Comparison of ENCODE assay signal across 8 cellular contexts in genomic region chr19:44002212-44002565, GRCh38. TPM values are rescaled to one million over a fixed set of nuclear protein-coding genes. Genes with fewer than 3 reads are reported as not detected.
DNase-seq lines count a peak whose midpoint lies in the region; ATAC-seq and TF ChIP-seq lines count a peak whose summit lies in the region.

No MANE protein-coding gene starts in this region.

- H3K4me1 ChIP-seq in KMS-11 (ENCODE audit: low read depth, poor library complexity, severe bottlenecking) (no peaks in the 10 kb centered on the region), colonic mucosa (no peaks in the 10 kb centered on the region)
- peaks cover 0 to 8% of the 10 kb centered on the region in 2 donors for H3K4me1 ChIP-seq in naive thymus-derived CD4-positive, alpha-beta T cell (ENCODE audit: control insufficient read depth in 2 of 2, insufficient read depth in 2 of 2, low read length in 2 of 2)

- H3K9me3 Mint-ChIP-seq in naive thymus-derived CD4-positive, alpha-beta T cell, result peaks cover 12 to 54% (median 37%) of the 10 kb centered on the region in 11 donors

- H3K36me3 ChIP-seq in KMS-11 (ENCODE audit: insufficient read depth) (no peaks in the 10 kb centered on the region), colonic mucosa (no peaks in the 10 kb centered on the region)
- H3K36me3 ChIP-seq in naive thymus-derived CD4-positive, alpha-beta T cell (ENCODE audit: control insufficient read depth in 2 of 3, insufficient read depth in 3 of 3, low read length in 3 of 3), result peaks cover 0 to 25% (median 0%) of the 10 kb centered on the region in 3 experiments

- peak overlapping the region; percentile 64; the same call in 1 of the 2 replicates for H3K4me2 ChIP-seq in KMS-11

- H3K36me3 Mint-ChIP-seq in naive thymus-derived CD4-positive, alpha-beta T cell, result peaks cover 20 to 41% (median 33%) of the 10 kb centered on the region in 5 donors

- peak overlapping the region; percentile 96 for H2AFZ ChIP-seq in KMS-11 (ENCODE audit: low read depth)

- no peak for ATAC-seq in naive thymus-derived CD4-positive, alpha-beta T cell
- no peak for ATAC-seq in GM19035 (IDR thresholded peaks at IDR 0.05; ENCODE audit: unreplicated experiment)

- CTCF ChIA-PET in naive thymus-derived CD4-positive, alpha-beta T cell (lab: Charles Lee), result no interaction called here

- H4K20me1 ChIP-seq in KMS-11 (ENCODE audit: insufficient read depth), result no peaks in the 10 kb centered on the region

- no peaks in the 10 kb centered on the region for H3K9me3 ChIP-seq in colonic mucosa
- H3K9me3 ChIP-seq in naive thymus-derived CD4-positive, alpha-beta T cell (ENCODE audit: control insufficient read depth in 2 of 3, low read length in 3 of 3), result peaks cover 3 to 28% (median 4%) of the 10 kb centered on the region in 3 experiments

- H3K9ac ChIP-seq in KMS-11 (no peak overlapping the region), colonic mucosa (ENCODE audit: low read depth in 2 of 2, low read length in 2 of 2) (peak overlapping the region; percentile 63 to 83)

- H3K4me3 Mint-ChIP-seq in naive thymus-derived CD4-positive, alpha-beta T cell, result peak overlapping the region; percentile 96 to 100 (median 99)

- H3K4me1 Mint-ChIP-seq in naive thymus-derived CD4-positive, alpha-beta T cell, result peaks cover 15 to 29% (median 20%) of the 10 kb centered on the region in 7 donors

- H3K27ac ChIP-seq in KMS-11, result no peak overlapping the region
- no peak overlapping the region for H3K27ac ChIP-seq in colonic mucosa
- peak overlapping the region; percentile 80 for H3K27ac ChIP-seq in naive thymus-derived CD4-positive, alpha-beta T cell (ENCODE audit: low read depth, low read length)

- H3K27me3 ChIP-seq in KMS-11 (ENCODE audit: insufficient read depth, low read depth), result no peaks in the 10 kb centered on the region
- no peaks in the 10 kb centered on the region for H3K27me3 ChIP-seq in colonic mucosa
- H3K27me3 ChIP-seq in naive thymus-derived CD4-positive, alpha-beta T cell (ENCODE audit: control insufficient read depth in 2 of 2, insufficient read depth in 2 of 2, low read length in 2 of 2), result no peaks in the 10 kb centered on the region

- intact Hi-C loops in colonic mucosa (cut with DNase I), result no loop called here
- intact Hi-C loops in naive thymus-derived CD4-positive, alpha-beta T cell (cut with micrococcal nuclease), result loop anchor here (1.0 to 2.0 kb wide), 15 partner anchors 18 to 303 kb away; partner anchors contain the start of genes ZNF155 (in 2 of the 2), ZNF222 (in 2 of the 2), ZNF224 (in 2 of the 2) and ZNF225 (in 2 of the 2)

- peaks cover 0 to 2% (median 0%) of the 10 kb centered on the region in 5 donors for H3K27me3 Mint-ChIP-seq in naive thymus-derived CD4-positive, alpha-beta T cell

- H3K4me3 ChIP-seq in KMS-11 (IDR thresholded peaks at IDR 0.05; ENCODE audit: insufficient read depth, low read depth, low read length) (no peak overlapping the region), colonic mucosa (peak overlapping the region; percentile 84)
- peak overlapping the region; percentile 88 for H3K4me3 ChIP-seq in naive thymus-derived CD4-positive, alpha-beta T cell (ENCODE audit: low read length)

- DNase-seq in AG20443 (ENCODE audit: low spot score), result peak; percentile 17
- no peak for DNase-seq in colonic mucosa
- no peak for DNase-seq in naive thymus-derived CD4-positive, alpha-beta T cell
- DNase-seq in NCI-H446 treated with DMSO at 0.1 percent for 48 hours (lab: John Stamatoyannopoulos, UW), result no peak
- no peak for DNase-seq in NCI-H187 treated with DMSO at 0.1 percent for 48 hours (lab: John Stamatoyannopoulos, UW)
- DNase-seq in SW480 (ENCODE audit: low spot score), result no peak

- TF ChIP-seq CTCF in KMS-11 (conservative IDR thresholded peaks at IDR 0.05; ENCODE audit: low read depth, low read length) (no peak), colonic mucosa (IDR thresholded peaks at IDR 0.05) (no peak)

- POLR2A ChIA-PET in naive thymus-derived CD4-positive, alpha-beta T cell (lab: Charles Lee), result interaction anchor here (0.6 to 1.2 kb wide), 3 partner anchors 49 to 70 kb away, joined by 3 read pairs; no protein-coding TSS in a partner anchor

- peak overlapping the region; percentile 87 to 98 (median 95) for H3K27ac Mint-ChIP-seq in naive thymus-derived CD4-positive, alpha-beta T cell

- no peaks in the 10 kb centered on the region for H3K79me2 ChIP-seq in KMS-11 (ENCODE audit: insufficient read depth, low read depth)

RNA-seq across cellular contexts. Expression of gene ZNF230, which starts 0.6 kb away (rescaled TPM):
- total RNA-seq in colonic mucosa, result 1 to 10 TPM; 2.3 to 2.9 TPM
- total RNA-seq in naive thymus-derived CD4-positive, alpha-beta T cell, result 10 to 100 TPM in 2 of 5 experiments, 1 to 10 TPM in 3; 2.7 to 18.1 (median 6.7) TPM
- polyA plus RNA-seq in naive thymus-derived CD4-positive, alpha-beta T cell, result 1 to 10 TPM; 2.4 to 4.6 TPM

RNA-seq across cellular contexts. Expression of gene ZNF155, which starts 18.2 kb away (rescaled TPM):
- total RNA-seq in colonic mucosa, result 1 to 10 TPM; 5.6 to 6.1 TPM
- 10 to 100 TPM in 2 of 5 experiments, 1 to 10 TPM in 3; 5.2 to 13.3 (median 9.1) TPM for total RNA-seq in naive thymus-derived CD4-positive, alpha-beta T cell
- polyA plus RNA-seq in naive thymus-derived CD4-positive, alpha-beta T cell, result 1 to 10 TPM in 1 of 2 donors, under 1 TPM in 1; 0.99 to 2.8 TPM

RNA-seq across cellular contexts. Expression of gene ZNF222, which starts 23.0 kb away (rescaled TPM):
- 1 to 10 TPM; 1.2 to 2.4 TPM for total RNA-seq in colonic mucosa
- 10 to 100 TPM in 1 of 5 experiments, 1 to 10 TPM in 4; 2.9 to 10.1 (median 4.5) TPM for total RNA-seq in naive thymus-derived CD4-positive, alpha-beta T cell
- 1 to 10 TPM; 2.1 to 3.6 TPM for polyA plus RNA-seq in naive thymus-derived CD4-positive, alpha-beta T cell

RNA-seq across cellular contexts. Expression of gene ZNF223, which starts 49.6 kb away (rescaled TPM):
- total RNA-seq in colonic mucosa, result 1 to 10 TPM; 5.1 to 5.5 TPM
- 1 to 10 TPM in 4 of 5 experiments, under 1 TPM in 1; 0.15 to 8.7 (median 2.3) TPM for total RNA-seq in naive thymus-derived CD4-positive, alpha-beta T cell
- 1 to 10 TPM; 1.7 to 4.8 TPM for polyA plus RNA-seq in naive thymus-derived CD4-positive, alpha-beta T cell

RNA-seq across cellular contexts. Expression of gene ZNF221, which starts 51.2 kb away (rescaled TPM):
- 1 to 10 TPM; 2.0 to 2.1 TPM for total RNA-seq in colonic mucosa
- total RNA-seq in naive thymus-derived CD4-positive, alpha-beta T cell, result 1 to 10 TPM in 3 of 5 experiments, under 1 TPM in 2; 0.69 to 2.0 (median 1.7) TPM
- 1 to 10 TPM in 1 of 2 donors, under 1 TPM in 1; 0.65 to 1.0 TPM for polyA plus RNA-seq in naive thymus-derived CD4-positive, alpha-beta T cell
